8 cellular contexts compared by ENCODE assay signal in genomic region chr6:100116409-100117194, GRCh38.
DNase-seq lines count a peak whose midpoint lies in the region; ATAC-seq and TF ChIP-seq lines count a peak whose summit lies in the region.

No MANE protein-coding gene starts in this region.

- H3K27me3 ChIP-seq in iPS DF 6.9 (ENCODE audit: control insufficient read depth, insufficient read depth, low read length) = no peaks in the 10 kb centered on the region

- no peaks in the 10 kb centered on the region for H3K9me3 ChIP-seq in iPS DF 6.9 (ENCODE audit: control insufficient read depth, insufficient read depth, low read length)

- TF ChIP-seq CTCF in astrocyte of the cerebellum (IDR thresholded peaks at IDR 0.05; ENCODE audit: low read depth, low read length, missing control alignments) = peak; percentile 81

- in situ Hi-C loops in astrocyte of the cerebellum (cut with HindIII; ENCODE audit: low sequenced_read_pairs) = loop anchor here (5.0 to 10.0 kb wide), 3 partner anchors 66 to 548 kb away; no protein-coding TSS in a partner anchor

- no peaks in the 10 kb centered on the region; the same call in 1 of the 2 replicates for H3K4me1 ChIP-seq in iPS DF 6.9 (ENCODE audit: control insufficient read depth, insufficient read depth, low read length)

- WGBS in iPS DF 6.9 (ENCODE audit: insufficient coverage, insufficient read length) = no CpG with 5 or more reads among the region's 4 CpGs

- DNase-seq in DMS114 treated with DMSO at 0.1 percent for 48 hours (lab: John Stamatoyannopoulos, UW; ENCODE audit: unreplicated experiment) = peak; percentile 63
- DNase-seq in NCI-H748 treated with DMSO at 0.1 percent for 48 hours (lab: John Stamatoyannopoulos, UW) = peak; percentile 83
- DNase-seq in astrocyte of the cerebellum (ENCODE audit: low read depth) = peak; percentile 81
- DNase-seq in iPS DF 6.9 (ENCODE audit: low read depth, low spot score) = peak; percentile 55
- peak; percentile 87 for DNase-seq in superior temporal gyrus (ENCODE audit: extremely low spot score)
- DNase-seq in activated CD8-positive, alpha-beta memory T cell treated with anti-CD3 and anti-CD28 coated beads, Interleukin-2, amount 50 U/mL, for 48 hours = no peak

- no peak overlapping the region for H3K27ac ChIP-seq in iPS DF 6.9 (ENCODE audit: low read length)

- no peaks in the 10 kb centered on the region for H3K36me3 ChIP-seq in iPS DF 6.9 (ENCODE audit: control insufficient read depth, insufficient read depth, low read length)

- ATAC-seq in GM19023 (IDR thresholded peaks at IDR 0.05; ENCODE audit: unreplicated experiment) (peak; percentile 71), HG03558 (IDR thresholded peaks at IDR 0.05; ENCODE audit: extremely low read depth, unreplicated experiment) (peak; percentile 46)

- H3K4me3 ChIP-seq in astrocyte of the cerebellum (ENCODE audit: low read depth, low read length) (no peak overlapping the region), iPS DF 6.9 (ENCODE audit: low read length) (no peak overlapping the region)
